21 cellular contexts compared by ENCODE assay signal in genomic region chr9:75775173-75775572, GRCh38.
"Had no signal": no experiment of that assay in that cellular context is flagged by ENCODE, and none has a peak within 500 bp of the region (broad histone marks: within the 10 kb centered on the region; RNA-seq: fewer than 3 reads in every experiment).

No MANE protein-coding gene starts in this region.

- H3K27ac ChIP-seq: dorsolateral prefrontal cortex, lower lobe of right lung, neural progenitor cell, ovary, skin epidermis, testis, transverse colon had no signal

- H3K4me2 ChIP-seq: neural progenitor cell had no signal

- H3K9ac ChIP-seq: neural progenitor cell had no signal

- ATAC-seq: natural killer cell treated with Interleukin-12 subunit alpha and Interleukin-12 subunit beta and Interleukin-15 and Interleukin-18, amount 100 ng/mL, for 72 hours; sciatic nerve; stimulated activated naive B cell treated with anti-CD40 and anti-IgM and Interleukin-4, amounts not matched to agents 10 μg/mL and 1 μg/mL and 100 μg/mL, for 72 hours; stimulated activated naive CD8-positive, alpha-beta T cell treated with anti-CD3 and anti-CD28 coated beads, Interleukin-15, amount 100 ng/mL, for 72 hours had no signal

- H3K4me3 ChIP-seq: dorsolateral prefrontal cortex, lower lobe of right lung, neural progenitor cell, ovary, skin epidermis, testis, transverse colon had no signal

- H3K36me3 ChIP-seq: lower lobe of right lung, neural progenitor cell, ovary, transverse colon had no signal

- FAIRE-seq: islet of Langerhans had no signal

- H3K4me1 ChIP-seq: lower lobe of right lung, neural progenitor cell, testis, transverse colon had no signal

- DNase-seq: cortex of kidney; dorsolateral prefrontal cortex; effector CD8-positive, alpha-beta T cell; foreskin melanocyte; head of caudate nucleus; hypothalamus; kidney glomerular epithelial cell; lower lobe of right lung; nucleus accumbens; ovary; stimulated activated CD4-positive, alpha-beta T cell treated with anti-CD3 and anti-CD28 coated beads, Interleukin-2, amount 100 ng/mL, for 24 hours; stimulated activated CD4-positive, alpha-beta T cell treated with anti-CD3 and anti-CD28 coated beads, Interleukin-4, amount 100 ng/mL, for 4 hours; stimulated activated naive B cell treated with anti-CD40 and anti-IgM and Interleukin-4, amounts not matched to agents 10 μg/mL and 1 μg/mL and 100 μg/mL, for 72 hours; stimulated activated naive CD8-positive, alpha-beta T cell treated with anti-CD3 and anti-CD28 coated beads, Interleukin-15, amount 100 ng/mL, for 72 hours; testis; transverse colon had no signal

- H3K27me3 ChIP-seq: neural progenitor cell, ovary, testis, transverse colon had no signal

- H3K9me3 ChIP-seq: lower lobe of right lung, ovary, testis, transverse colon had no signal

- H2AFZ ChIP-seq: neural progenitor cell had no signal
